ENCODE assay signal across 23 cellular contexts in the genomic region with DNA sequence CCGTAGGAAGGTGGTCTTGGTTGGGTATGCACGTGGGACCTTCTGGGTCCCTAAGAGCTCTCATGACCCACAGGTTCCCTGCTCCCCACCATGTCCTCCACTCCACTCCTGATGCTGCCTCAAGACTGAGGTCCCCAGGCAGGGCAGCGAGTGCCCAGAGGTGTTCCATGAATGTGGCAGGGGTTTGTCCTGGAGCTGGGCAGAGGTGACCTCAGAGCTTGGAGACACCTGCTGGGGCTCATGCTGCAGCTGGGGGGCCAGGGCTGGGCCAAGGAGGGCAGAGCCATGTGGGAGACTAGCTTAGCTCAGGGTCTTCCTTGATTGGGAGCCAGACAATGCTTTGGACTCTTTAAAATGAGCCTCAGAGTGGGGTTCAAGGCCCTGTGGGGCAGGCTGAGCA.
"Had no signal": no experiment of that assay in that cellular context is flagged by ENCODE, and none has a peak within 500 bp of the region (broad histone marks: within the 10 kb centered on the region; RNA-seq: fewer than 3 reads in every experiment).

No MANE protein-coding gene starts in this region.

- H3K27ac Mint-ChIP-seq: endodermal cell; mesothelial cell of epicardium; natural killer cell treated with Interleukin-12 subunit alpha and Interleukin-12 subunit beta and Interleukin-15 and Interleukin-18, amount 100 ng/mL, for 72 hours; progenitor cell of endocrine pancreas; stimulated activated naive CD8-positive, alpha-beta T cell treated with anti-CD3 and anti-CD28 coated beads, Interleukin-15, amount 100 ng/mL, for 72 hours had no signal

- H3K4me3 Mint-ChIP-seq: endodermal cell; mesothelial cell of epicardium; naive B cell; natural killer cell treated with Interleukin-12 subunit alpha and Interleukin-12 subunit beta and Interleukin-15 and Interleukin-18, amount 100 ng/mL, for 72 hours; neural crest cell; stimulated activated naive CD8-positive, alpha-beta T cell treated with anti-CD3 and anti-CD28 coated beads, Interleukin-15, amount 100 ng/mL, for 72 hours had no signal

- H3K36me3 Mint-ChIP-seq: mesothelial cell of epicardium; naive B cell; natural killer cell treated with Interleukin-12 subunit alpha and Interleukin-12 subunit beta and Interleukin-15 and Interleukin-18, amount 100 ng/mL, for 72 hours had no signal

- DNase-seq: effector CD8-positive, alpha-beta T cell; endodermal cell; foreskin fibroblast; gastrocnemius medialis; head of caudate nucleus; mesenchymal stem cell; naive B cell; stimulated activated CD4-positive, alpha-beta T cell treated with anti-CD3 and anti-CD28 coated beads, Interleukin-2, amount 100 ng/mL, for 48 hours; stimulated activated CD8-positive, alpha-beta memory T cell treated with anti-CD3 and anti-CD28 coated beads, Interleukin-4, amount 100 ng/mL, for 48 hours; stimulated activated naive CD4-positive, alpha-beta T cell; stimulated activated naive CD8-positive, alpha-beta T cell treated with anti-CD3 and anti-CD28 coated beads, Interleukin-15, amount 100 ng/mL, for 72 hours had no signal

- H3K27me3 Mint-ChIP-seq: stimulated activated naive CD8-positive, alpha-beta T cell treated with anti-CD3 and anti-CD28 coated beads, Interleukin-15, amount 100 ng/mL, for 72 hours had no signal

- H3K9me3 ChIP-seq: gastrocnemius medialis, mucosa of descending colon, suprapubic skin, transverse colon, vagina had no signal

- ATAC-seq: esophagus mucosa; gastrocnemius medialis; left lobe of liver; natural killer cell treated with Interleukin-12 subunit alpha and Interleukin-12 subunit beta and Interleukin-15 and Interleukin-18, amount 100 ng/mL, for 72 hours; sciatic nerve; stimulated activated naive CD8-positive, alpha-beta T cell treated with anti-CD3 and anti-CD28 coated beads, Interleukin-15, amount 100 ng/mL, for 72 hours had no signal

- H3K4me1 Mint-ChIP-seq: neural crest cell; stimulated activated naive CD8-positive, alpha-beta T cell treated with anti-CD3 and anti-CD28 coated beads, Interleukin-15, amount 100 ng/mL, for 72 hours had no signal

- H3K27ac ChIP-seq: gastrocnemius medialis, parathyroid adenoma, suprapubic skin, transverse colon, vagina had no signal

- H3K4me1 ChIP-seq: parathyroid adenoma, suprapubic skin had no signal

- H3K4me3 ChIP-seq: gastrocnemius medialis, mucosa of descending colon, suprapubic skin, transverse colon, vagina had no signal

- H3K27me3 ChIP-seq: gastrocnemius medialis, transverse colon, vagina had no signal

- H3K9me3 Mint-ChIP-seq: mesothelial cell of epicardium; natural killer cell treated with Interleukin-12 subunit alpha and Interleukin-12 subunit beta and Interleukin-15 and Interleukin-18, amount 100 ng/mL, for 72 hours; neural crest cell; stimulated activated naive CD8-positive, alpha-beta T cell treated with anti-CD3 and anti-CD28 coated beads, Interleukin-15, amount 100 ng/mL, for 72 hours had no signal

- H3K36me3 ChIP-seq: gastrocnemius medialis, suprapubic skin, transverse colon, vagina had no signal
